ENCODE assay signal across 13 cellular contexts in genomic region chr2:212672186-212672585, GRCh38.
A peak's percentile ranks its signal among the peaks of the same experiment; 100 is the strongest.
DNase-seq lines count a peak whose midpoint lies in the region.
"Had no signal": no experiment of that assay in that cellular context is flagged by ENCODE, and none has a peak within 500 bp of the region (broad histone marks: within the 10 kb centered on the region; RNA-seq: fewer than 3 reads in every experiment).

No MANE protein-coding gene starts in this region.

- DNase-seq in EL (peak; percentile 36), HS-5 (ENCODE audit: low read depth) (peak; percentile 53), fibroblast of peridontal ligament (ENCODE audit: extremely low read depth) (peak; percentile 67), HUDEP-2 (lab: John Stamatoyannopoulos, UW; ENCODE audit: unreplicated experiment in 76 of 76) (no peak), germinal center (ENCODE audit: low spot score) (no peak), kidney glomerular epithelial cell (lab: John Stamatoyannopoulos, UW) (no peak), T-helper 1 cell (no peak)
- DNase-seq: C1 segment of cervical spinal cord; CD4-positive, alpha-beta T cell; DMS79 treated with DMSO at 0.1 percent for 48 hours; GF-D8; H7; KG1 had no signal

Comparison
In these comparisons a context has a peak if more than half of its experiments do, and no peak if none do; other contexts are left out.
1. DNase-seq: peak in EL (single experiment), HS-5 (single experiment) and fibroblast of peridontal ligament (single experiment); none in HUDEP-2 (0 of 76), germinal center (single experiment), kidney glomerular epithelial cell (single experiment) and T-helper 1 cell (0 of 5).